8 cellular contexts compared by ENCODE assay signal in the genomic region with DNA sequence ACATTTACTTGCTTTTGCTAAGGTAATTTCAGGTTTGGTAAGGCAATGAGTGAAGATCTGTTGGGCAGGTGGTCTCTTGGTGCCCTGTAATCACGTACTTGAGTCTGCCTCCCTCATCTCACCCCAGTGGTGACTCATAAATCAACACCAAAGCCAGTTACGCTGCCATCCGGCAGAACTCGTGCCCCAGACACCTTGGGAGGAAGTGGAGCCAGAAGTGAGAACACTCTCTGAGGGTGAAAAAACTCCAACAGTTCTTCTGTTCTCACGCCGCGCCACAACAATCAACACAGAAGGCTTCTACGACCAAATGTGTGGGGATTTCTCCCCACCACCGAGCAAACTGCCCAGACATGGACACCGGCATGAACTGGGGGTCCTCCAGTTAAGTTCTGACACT.
A peak's percentile ranks its signal among the peaks of the same experiment; 100 is the strongest.
DNase-seq lines count a peak whose midpoint lies in the region; FAIRE-seq and TF ChIP-seq lines count a peak whose summit lies in the region.

No MANE protein-coding gene starts in this region.

- H3K9me3 Mint-ChIP-seq in MCF 10A (ENCODE audit: unreplicated experiment), result no peaks in the 10 kb centered on the region

- no peaks in the 10 kb centered on the region for H3K27me3 Mint-ChIP-seq in MCF 10A (ENCODE audit: insufficient read depth, unreplicated experiment)

- peak overlapping the region; percentile 83 to 84 for H2BK12ac ChIP-seq in mesenchymal stem cell (ENCODE audit: low read length in 2 of 2)

- POLR2A ChIA-PET in MCF 10A (lab: Yijun Ruan, JAX), result no interaction called here

- no peak for TF ChIP-seq POLR2A in H54 (IDR thresholded peaks at IDR 0.05; ENCODE audit: low read depth, low read length)

- CTCF ChIA-PET in MCF 10A (lab: Yijun Ruan, JAX) (interaction anchor here (0.7 to 1.2 kb wide), 4 partner anchors 9 to 155 kb away, joined by 3 to 4 read pairs (median 3); no protein-coding TSS in a partner anchor), mammary epithelial cell (lab: Charles Lee; ENCODE audit: low non-redundant PET) (interaction anchor here (0.6 kb wide), 1 partner anchor 204 kb away, joined by 14 read pairs; no protein-coding TSS in a partner anchor)

- no peak overlapping the region for H3K9ac ChIP-seq in mammary epithelial cell (ENCODE audit: insufficient read depth, low read length)
- H3K9ac ChIP-seq in mesenchymal stem cell (ENCODE audit: low read length), result no peak overlapping the region

- H2AFZ ChIP-seq in mammary epithelial cell (ENCODE audit: low read depth, low read length), result no peak overlapping the region
- H2AFZ ChIP-seq in mesenchymal stem cell (ENCODE audit: low read depth, low read length), result no peak overlapping the region

- no peak overlapping the region for H3K4me3 Mint-ChIP-seq in MCF 10A (ENCODE audit: unreplicated experiment)

- intact Hi-C loops in MCF 10A (cut with micrococcal nuclease), result no loop called here
- intact Hi-C loops in mammary epithelial cell (cut with micrococcal nuclease), result no loop called here

- H3K36me3 Mint-ChIP-seq in MCF 10A (ENCODE audit: insufficient read depth, unreplicated experiment), result no peaks in the 10 kb centered on the region

- no peak overlapping the region for H2BK120ac ChIP-seq in mesenchymal stem cell (ENCODE audit: low read depth, low read length)

- H3K36me3 ChIP-seq in mammary epithelial cell (ENCODE audit: insufficient read depth, low read length) (no peaks in the 10 kb centered on the region), mesenchymal stem cell (ENCODE audit: control insufficient read depth in 1 of 2, insufficient read depth in 2 of 2, low read depth in 1 of 2, low read length in 2 of 2) (no peaks in the 10 kb centered on the region), thymus (ENCODE audit: control insufficient read depth, insufficient read depth) (no peaks in the 10 kb centered on the region)

- no peak overlapping the region for H3K23ac ChIP-seq in mesenchymal stem cell (ENCODE audit: low read length in 2 of 2)

- no peak overlapping the region for H3K4me3 ChIP-seq in mammary epithelial cell (replicated peaks in 1 of 3; ENCODE audit: insufficient read depth in 1 of 3, low read depth in 2 of 3, low read length in 3 of 3)
- H3K4me3 ChIP-seq in mesenchymal stem cell (ENCODE audit: insufficient read depth in 1 of 2, low read depth in 1 of 2, low read length in 2 of 2), result no peak overlapping the region
- H3K4me3 ChIP-seq in thymus (ENCODE audit: low read length), result no peak overlapping the region

- no peaks in the 10 kb centered on the region for H3K9me3 ChIP-seq in mammary epithelial cell (replicated peaks; ENCODE audit: insufficient read depth, low read length)
- no peaks in the 10 kb centered on the region for H3K9me3 ChIP-seq in mesenchymal stem cell (ENCODE audit: control insufficient read depth, low read length)
- no peaks in the 10 kb centered on the region for H3K9me3 ChIP-seq in thymus (ENCODE audit: control insufficient read depth)

- peak overlapping the region; percentile 81 for H2AK5ac ChIP-seq in mesenchymal stem cell (ENCODE audit: low read length, severe bottlenecking)

- 91% methylated on average over 8 of the region's 10 CpGs for WGBS in mammary epithelial cell (ENCODE audit: low coverage, missing lambda C conversion rate)
- WGBS in mesenchymal stem cell, result 64% methylated on average over 9 of the region's 10 CpGs
- WGBS in thymus, result 7% methylated on average over 10 of the region's 10 CpGs

- DNase-seq in MCF 10A (ENCODE audit: unreplicated experiment) (peak; percentile 37), mammary epithelial cell (no peak), MV-4-11 (lab: John Stamatoyannopoulos, UW) (peak; percentile 93), activated T-helper 1 cell treated with Interleukin-2 at 50 U/mL for 16 hours (ENCODE audit: low read depth) (peak; percentile 74), mesenchymal stem cell (no peak), SK-N-DZ (ENCODE audit: low spot score) (no peak), H54 (ENCODE audit: insufficient read length, low spot score) (no peak)

- H2BK5ac ChIP-seq in mesenchymal stem cell (ENCODE audit: low read depth, low read length, poor library complexity, severe bottlenecking), result peak overlapping the region; percentile 11

- H3K4me2 ChIP-seq in mammary epithelial cell (ENCODE audit: insufficient read depth, low read depth, low read length) (no peak overlapping the region), mesenchymal stem cell (ENCODE audit: low read length, poor library complexity, severe bottlenecking) (no peak overlapping the region)

- no peak overlapping the region for H4K91ac ChIP-seq in mesenchymal stem cell (ENCODE audit: low read length)

- H3K27ac ChIP-seq in mammary epithelial cell (ENCODE audit: insufficient read depth, low read depth, low read length), result no peak overlapping the region
- H3K27ac ChIP-seq in mesenchymal stem cell (ENCODE audit: low read length, poor library complexity, severe bottlenecking), result peak overlapping the region; percentile 59
- peak overlapping the region; percentile 96 for H3K27ac ChIP-seq in thymus (ENCODE audit: low read depth)

- dilution Hi-C loops in mammary epithelial cell (cut with HindIII; ENCODE audit: low sequenced_read_pairs), result no loop called here

- H3K4me1 Mint-ChIP-seq in MCF 10A (ENCODE audit: insufficient read depth, unreplicated experiment), result peaks cover 20% of the 10 kb centered on the region

- peak overlapping the region in 1 of 2 experiments; percentile 2 for H3K4ac ChIP-seq in mesenchymal stem cell (ENCODE audit: low read depth in 1 of 2, low read length in 2 of 2)

- H4K8ac ChIP-seq in mesenchymal stem cell (ENCODE audit: low read length), result peak overlapping the region; percentile 12

- peak overlapping the region; percentile 44 for H3K27ac Mint-ChIP-seq in MCF 10A (ENCODE audit: low read depth, unreplicated experiment)

- H3K27me3 ChIP-seq in mammary epithelial cell (ENCODE audit: insufficient read depth, low read length) (no peaks in the 10 kb centered on the region), mesenchymal stem cell (ENCODE audit: control insufficient read depth in 1 of 2, insufficient read depth in 1 of 2, low read length in 2 of 2) (no peaks in the 10 kb centered on the region), thymus (ENCODE audit: control insufficient read depth, insufficient read depth) (no peaks in the 10 kb centered on the region)

- H3K14ac ChIP-seq in mesenchymal stem cell (ENCODE audit: low read length in 2 of 2), result no peak overlapping the region

- H2BK15ac ChIP-seq in mesenchymal stem cell (ENCODE audit: low read depth, poor library complexity, severe bottlenecking), result peak overlapping the region; percentile 62

- peaks cover 7% of the 10 kb centered on the region for H3K79me1 ChIP-seq in mesenchymal stem cell (replicated peaks; ENCODE audit: low read length, poor library complexity, severe bottlenecking)

- H3K18ac ChIP-seq in mesenchymal stem cell (ENCODE audit: low read depth in 1 of 2, low read length in 2 of 2), result peak overlapping the region in 1 of 2 experiments; percentile 2

- no peaks in the 10 kb centered on the region for H4K20me1 ChIP-seq in mammary epithelial cell (ENCODE audit: insufficient read depth, low read length)

- H3K79me2 ChIP-seq in mammary epithelial cell (ENCODE audit: insufficient read depth, low read length), result no peaks in the 10 kb centered on the region

- peaks cover 36% of the 10 kb centered on the region for H3K4me1 ChIP-seq in mammary epithelial cell (ENCODE audit: insufficient read depth, low read length)
- peaks cover 33% of the 10 kb centered on the region for H3K4me1 ChIP-seq in mesenchymal stem cell (ENCODE audit: control insufficient read depth, insufficient read depth, low read depth, low read length)
- H3K4me1 ChIP-seq in thymus (ENCODE audit: control insufficient read depth, insufficient read depth, low read length), result peaks cover 39% of the 10 kb centered on the region

- no peak for FAIRE-seq in H54 (lab: Jason Lieb, UNC)

- BruUV-seq in MCF 10A (replicated peaks; lab: Mats Ljungman, UMichigan) (no TSS peak), mammary epithelial cell (replicated peaks; lab: Mats Ljungman, UMichigan) (no TSS peak)

- in situ Hi-C loops in mammary epithelial cell (cut with MboI; ENCODE audit: low sequenced_read_pairs in 2 of 2), result no loop called here

- no peak for TF ChIP-seq CTCF in MCF 10A (IDR thresholded peaks at IDR 0.05; ENCODE audit: unreplicated experiment)
- TF ChIP-seq CTCF in mammary epithelial cell (conservative IDR thresholded peaks at IDR 0.05 in 1 of 2, IDR thresholded peaks at IDR 0.05 in 1 of 2; ENCODE audit: extremely low read depth in 1 of 2, insufficient read depth in 1 of 2, low read depth in 1 of 2, low read length in 2 of 2), result no peak

Comparison
In these comparisons a context has a peak if more than half of its experiments do, and no peak if none do; other contexts are left out.
1. DNase-seq: peak in MCF 10A (single experiment), MV-4-11 (single experiment) and activated T-helper 1 cell treated with Interleukin-2 at 50 U/mL for 16 hours (single experiment); none in mammary epithelial cell (single experiment), mesenchymal stem cell (single experiment), SK-N-DZ (single experiment) and H54 (single experiment).